Comparison of ENCODE assay signal across 1 cellular context in genomic region chr15:76056931-76057330, GRCh38.
TF ChIP-seq lines count a peak whose summit lies in the region.

No MANE protein-coding gene starts in this region.

TF ChIP-seq in HepG2, 621 proteins besides CTCF, POLR2A, EP300 and RAD21 (continued from another document):
- no peak for TF ChIP-seq ZBTB34 (CRISPR knock-in tag; IDR thresholded peaks at IDR 0.05)
- no peak for TF ChIP-seq DPF2 (CRISPR knock-in tag; IDR thresholded peaks at IDR 0.05; ENCODE audit: borderline replicate concordance, low read depth)
- TF ChIP-seq IRX3 (CRISPR knock-in tag; IDR thresholded peaks at IDR 0.05; ENCODE audit: borderline replicate concordance, low read depth): no peak
- no peak for TF ChIP-seq PCBP2 (optimal IDR thresholded peaks at IDR 0.05; ENCODE audit: low read depth, low read length, poor library complexity, severe bottlenecking)
- TF ChIP-seq ZNF747 (CRISPR knock-in tag; IDR thresholded peaks at IDR 0.05; ENCODE audit: borderline replicate concordance): no peak
- TF ChIP-seq SIX1 (CRISPR knock-in tag; IDR thresholded peaks at IDR 0.05; ENCODE audit: borderline replicate concordance): no peak
- TF ChIP-seq TCF12 (IDR thresholded peaks at IDR 0.05): no peak
- TF ChIP-seq TCF12 (CRISPR knock-in tag; IDR thresholded peaks at IDR 0.05): no peak
- no peak for TF ChIP-seq REXO4 (CRISPR knock-in tag; IDR thresholded peaks at IDR 0.05; ENCODE audit: borderline replicate concordance)
- TF ChIP-seq REPIN1 (CRISPR knock-in tag; IDR thresholded peaks at IDR 0.05; ENCODE audit: borderline replicate concordance, low read depth): no peak
- no peak for TF ChIP-seq KDM4B (CRISPR knock-in tag; IDR thresholded peaks at IDR 0.05)
TF ChIP-seq in HepG2: peak in this region for 0.
